ENCODE assay signal across 1 cellular context in genomic region chr17:50166518-50167181, GRCh38.
TF ChIP-seq lines count a peak whose summit lies in the region.

No MANE protein-coding gene starts in this region.

TF ChIP-seq in IMR-90, 13 proteins besides CTCF, POLR2A, EP300 and RAD21:
- TF ChIP-seq, protein P1, sequence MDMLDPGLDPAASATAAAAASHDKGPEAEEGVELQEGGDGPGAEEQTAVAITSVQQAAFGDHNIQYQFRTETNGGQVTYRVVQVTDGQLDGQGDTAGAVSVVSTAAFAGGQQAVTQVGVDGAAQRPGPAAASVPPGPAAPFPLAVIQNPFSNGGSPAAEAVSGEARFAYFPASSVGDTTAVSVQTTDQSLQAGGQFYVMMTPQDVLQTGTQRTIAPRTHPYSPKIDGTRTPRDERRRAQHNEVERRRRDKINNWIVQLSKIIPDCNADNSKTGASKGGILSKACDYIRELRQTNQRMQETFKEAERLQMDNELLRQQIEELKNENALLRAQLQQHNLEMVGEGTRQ (IDR thresholded peaks at IDR 0.05; ENCODE audit: low read depth, low read length), result no peak
- TF ChIP-seq RCOR1 (IDR thresholded peaks at IDR 0.05; ENCODE audit: insufficient replicate concordance, low read length) (no peak), NFE2L2 (IDR thresholded peaks at IDR 0.05; ENCODE audit: low read depth, low read length) (no peak), SMC3 (IDR thresholded peaks at IDR 0.05; ENCODE audit: low read depth, low read length) (no peak), MAFK (IDR thresholded peaks at IDR 0.05; ENCODE audit: low read depth, low read length) (no peak), ELK1 (IDR thresholded peaks at IDR 0.05; ENCODE audit: borderline replicate concordance, low read depth, low read length) (no peak), MXI1 (IDR thresholded peaks at IDR 0.05; ENCODE audit: borderline replicate concordance, low read depth, low read length) (no peak), MAZ (IDR thresholded peaks at IDR 0.05; ENCODE audit: borderline replicate concordance, low read depth, low read length) (no peak), FOS (IDR thresholded peaks at IDR 0.05; ENCODE audit: low read depth, low read length) (no peak), RFX5 (IDR thresholded peaks at IDR 0.05; ENCODE audit: low read depth, low read length) (no peak), BHLHE40 (IDR thresholded peaks at IDR 0.05; ENCODE audit: low read depth, low read length) (no peak)
TF ChIP-seq in IMR-90: peak in this region for 0.
